In genomic region chr18:61816071-61816470, GRCh38 we compare ENCODE assay signal across 28 cellular contexts.
"Had no signal": no experiment of that assay in that cellular context is flagged by ENCODE, and none has a peak within 500 bp of the region (broad histone marks: within the 10 kb centered on the region; RNA-seq: fewer than 3 reads in every experiment).

No MANE protein-coding gene starts in this region.

- ATAC-seq: naive thymus-derived CD8-positive, alpha-beta T cell; natural killer cell treated with Interleukin-12 subunit alpha and Interleukin-12 subunit beta and Interleukin-15 and Interleukin-18, amount 100 ng/mL, for 72 hours; psoas muscle; stimulated activated memory B cell treated with anti-CD40 and anti-IgM and Interleukin-4, amounts not matched to agents 10 μg/mL and 1 μg/mL and 100 μg/mL, for 72 hours; stimulated activated naive CD8-positive, alpha-beta T cell treated with anti-CD3 and anti-CD28 coated beads, Interleukin-15, amount 100 ng/mL, for 72 hours; stimulated activated naive CD8-positive, alpha-beta T cell treated with anti-CD3 and anti-CD28 coated beads, Interleukin-15, Interleukin-2, amounts not matched to agents 100 U/mL and 50 U/mL, for 24 hours had no signal

- H3K4me1 ChIP-seq: parathyroid adenoma, psoas muscle, right atrium auricular region, sigmoid colon, testis, transverse colon, upper lobe of left lung, uterus had no signal

- H3K9me3 ChIP-seq: ovary, psoas muscle, right atrium auricular region, right lobe of liver, sigmoid colon, suprapubic skin, testis, tibial artery, transverse colon, upper lobe of left lung, uterus had no signal

- H3K9ac ChIP-seq: parathyroid adenoma had no signal

- H3K27me3 ChIP-seq: ovary, right atrium auricular region, right lobe of liver, sigmoid colon, suprapubic skin, testis, tibial artery, transverse colon, upper lobe of left lung, uterus had no signal

- DNase-seq: naive B cell; naive thymus-derived CD8-positive, alpha-beta T cell; nephron progenitor cell; occipital lobe; ovary; posterior cingulate gyrus; psoas muscle; right lobe of liver; sigmoid colon; small intestine; stimulated activated CD4-positive, alpha-beta T cell treated with anti-CD3 and anti-CD28 coated beads, Interleukin-1b, Interleukin-23, amount 100 ng/mL, for 48 hours; stimulated activated CD4-positive, alpha-beta T cell treated with anti-CD3 and anti-CD28 coated beads, Interleukin-4, amount 100 ng/mL, for 1 hour; stimulated activated CD4-positive, alpha-beta T cell treated with anti-CD3 and anti-CD28 coated beads, Interleukin-4, amount 100 ng/mL, for 4 hours; stimulated activated CD8-positive, alpha-beta memory T cell treated with anti-CD3 and anti-CD28 coated beads, Interleukin-4, amount 100 ng/mL, for 48 hours; stimulated activated naive CD4-positive, alpha-beta T cell; stimulated activated naive CD8-positive, alpha-beta T cell treated with anti-CD3 and anti-CD28 coated beads, Interleukin-15, amount 100 ng/mL, for 72 hours; stimulated activated naive CD8-positive, alpha-beta T cell treated with anti-CD3 and anti-CD28 coated beads, Interleukin-15, Interleukin-2, amounts not matched to agents 100 U/mL and 50 U/mL, for 24 hours; substantia nigra; testis; tibial artery; transverse colon; uterus had no signal

- H3K27ac ChIP-seq: ovary, parathyroid adenoma, psoas muscle, right atrium auricular region, right lobe of liver, sigmoid colon, suprapubic skin, testis, tibial artery, transverse colon, upper lobe of left lung, uterus had no signal

- H2AFZ ChIP-seq: parathyroid adenoma had no signal

- H3K4me3 ChIP-seq: ovary, psoas muscle, right atrium auricular region, right lobe of liver, sigmoid colon, suprapubic skin, testis, tibial artery, transverse colon, upper lobe of left lung, uterus had no signal

- H3K79me2 ChIP-seq: parathyroid adenoma had no signal

- H3K36me3 ChIP-seq: ovary, uterus had no signal
